In genomic region chr11:108549319-108549885, GRCh38 we compare ENCODE assay signal across 2 cellular contexts.
A peak's percentile ranks its signal among the peaks of the same experiment; 100 is the strongest.
TF ChIP-seq lines count a peak whose summit lies in the region.

No MANE protein-coding gene starts in this region.

TF ChIP-seq in liver, 16 proteins besides CTCF, POLR2A, EP300 and RAD21:
- TF ChIP-seq RXRA (IDR thresholded peaks at IDR 0.05) (peak; percentile 19 to 25), MAX (IDR thresholded peaks at IDR 0.05) (no peak), REST (IDR thresholded peaks at IDR 0.05) (peak; percentile 14), HNF4A (conservative IDR thresholded peaks at IDR 0.05) (peak; percentile 19 to 28)

TF ChIP-seq in HepG2, 621 proteins besides CTCF, POLR2A, EP300 and RAD21:
- TF ChIP-seq ZNF331 (CRISPR knock-in tag; IDR thresholded peaks at IDR 0.05) (no peak), ZNF672 (CRISPR knock-in tag; IDR thresholded peaks at IDR 0.05) (no peak), PAWR (CRISPR knock-in tag; IDR thresholded peaks at IDR 0.05; ENCODE audit: borderline replicate concordance) (no peak), SNAI1 (CRISPR knock-in tag; IDR thresholded peaks at IDR 0.05; ENCODE audit: borderline replicate concordance) (no peak), ZNF841 (CRISPR knock-in tag; IDR thresholded peaks at IDR 0.05; ENCODE audit: borderline replicate concordance) (no peak), ARNTL (CRISPR knock-in tag; IDR thresholded peaks at IDR 0.05) (no peak)
